In genomic region chr2:219107837-219108236, GRCh38 we compare ENCODE assay signal across 20 cellular contexts. TPM values are rescaled to one million over a fixed set of nuclear protein-coding genes. Genes with fewer than 3 reads are reported as not detected.
A peak's percentile ranks its signal among the peaks of the same experiment; 100 is the strongest.
DNase-seq lines count a peak whose midpoint lies in the region; ATAC-seq and TF ChIP-seq lines count a peak whose summit lies in the region.
"Had no signal": no experiment of that assay in that cellular context is flagged by ENCODE, and none has a peak within 500 bp of the region (broad histone marks: within the 10 kb centered on the region; RNA-seq: fewer than 3 reads in every experiment).

No MANE protein-coding gene starts in this region.

- H3K4me2 ChIP-seq in osteoblast (ENCODE audit: insufficient read depth, low read length), result no peak overlapping the region
- H3K4me2 ChIP-seq: KMS-11 had no signal

- H3K4me1 ChIP-seq in right atrium auricular region, result peaks cover 0 to 17% of the 10 kb centered on the region in 2 donors
- peaks cover 0 to 31% (median 8%) of the 10 kb centered on the region in 12 donors for H3K4me1 ChIP-seq in heart left ventricle
- peaks cover 36 to 52% of the 10 kb centered on the region in 2 donors for H3K4me1 ChIP-seq in mucosa of rectum (ENCODE audit: control insufficient read depth in 2 of 2, insufficient read depth in 2 of 2, low read length in 2 of 2)
- H3K4me1 ChIP-seq in osteoblast (ENCODE audit: insufficient read depth, low read length), result peaks cover 3% of the 10 kb centered on the region
- H3K4me1 ChIP-seq: SJSA1 had no signal

- H3K4me3 ChIP-seq in right atrium auricular region (no peak overlapping the region), heart left ventricle (peak overlapping the region in 1 of 12 donors; percentile 16), mucosa of rectum (ENCODE audit: low read length in 2 of 2) (no peak overlapping the region), osteoblast (ENCODE audit: insufficient read depth, low read length) (no peak overlapping the region)
- H3K4me3 ChIP-seq: BLaER1 treated with 17β-estradiol and CSF1 and Interleukin-3, amounts not matched to agents 10 nM and 100 nM; SJSA1 had no signal

- DNase-seq in Right ventricle myocardium inferior (ENCODE audit: missing footprints), result peak; percentile 45
- no peak for DNase-seq in right atrium auricular region (ENCODE audit: low spot score)
- peak in 4 of 5 donors; percentile 13 to 59 (median 33) for DNase-seq in heart left ventricle
- DNase-seq in osteoblast (ENCODE audit: insufficient read length, low spot score, missing footprints), result no peak
- DNase-seq: CD8-positive, alpha-beta memory T cell; DND-41; GF-D8; HFFc6; NCI-H187 treated with DMSO at 0.1 percent for 48 hours; NCI-H446; NCI-H69 had no signal

- H4K20me1 ChIP-seq in osteoblast (ENCODE audit: insufficient read depth, low read length), result peaks cover 21% of the 10 kb centered on the region

- H3K79me2 ChIP-seq in osteoblast (ENCODE audit: insufficient read depth, low read length), result no peaks in the 10 kb centered on the region

- H2AFZ ChIP-seq in osteoblast (ENCODE audit: low read length), result no peak overlapping the region

- H3K27me3 ChIP-seq in right atrium auricular region, result no peaks in the 10 kb centered on the region
- H3K27me3 ChIP-seq in heart left ventricle, result no peaks in the 10 kb centered on the region
- no peaks in the 10 kb centered on the region for H3K27me3 ChIP-seq in mucosa of rectum (ENCODE audit: control insufficient read depth in 2 of 2, insufficient read depth in 2 of 2, low read length in 2 of 2)
- H3K27me3 ChIP-seq in osteoblast (ENCODE audit: insufficient read depth, low read length), result no peaks in the 10 kb centered on the region
- H3K27me3 ChIP-seq: BLaER1 treated with 17β-estradiol and CSF1 and Interleukin-3, amounts not matched to agents 10 nM and 100 nM; SJSA1 had no signal

- no peak for TF ChIP-seq CTCF in right atrium auricular region (IDR thresholded peaks at IDR 0.05)
- TF ChIP-seq CTCF in heart left ventricle (IDR thresholded peaks at IDR 0.05), result no peak
- no peak for TF ChIP-seq CTCF in osteoblast (IDR thresholded peaks at IDR 0.05; ENCODE audit: extremely low read depth, low read depth, low read length)

- H3K9ac ChIP-seq in mucosa of rectum (ENCODE audit: low read depth in 1 of 2, low read length in 2 of 2), result no peak overlapping the region
- H3K9ac ChIP-seq: BLaER1 treated with 17β-estradiol and CSF1 and Interleukin-3, amounts not matched to agents 10 nM and 100 nM; KMS-11 had no signal

- ATAC-seq in Right ventricle myocardium inferior, result no peak
- ATAC-seq in heart left ventricle, result peak; percentile 64 to 87 (median 75)
- ATAC-seq in HG03520 (IDR thresholded peaks at IDR 0.05; ENCODE audit: unreplicated experiment), result no peak
- ATAC-seq in GM19467 (IDR thresholded peaks at IDR 0.05; ENCODE audit: unreplicated experiment), result no peak
- no peak for ATAC-seq in HG03442 (IDR thresholded peaks at IDR 0.05; ENCODE audit: unreplicated experiment)

- intact Hi-C loops in Right ventricle myocardium inferior (cut with DNase I), result no loop called here
- intact Hi-C loops in heart left ventricle (cut with DNase I), result no loop called here

- H3K9me3 ChIP-seq in right atrium auricular region (no peaks in the 10 kb centered on the region), heart left ventricle (no peaks in the 10 kb centered on the region), mucosa of rectum (ENCODE audit: control insufficient read depth in 2 of 2, low read length in 2 of 2) (no peaks in the 10 kb centered on the region), osteoblast (ENCODE audit: low read depth, low read length) (no peaks in the 10 kb centered on the region)
- H3K9me3 ChIP-seq: BLaER1 treated with 17β-estradiol and CSF1 and Interleukin-3, amounts not matched to agents 10 nM and 100 nM; SJSA1 had no signal

- no peak overlapping the region for H3K27ac ChIP-seq in right atrium auricular region
- H3K27ac ChIP-seq in heart left ventricle, result no peak overlapping the region
- peak overlapping the region; percentile 34 to 84 for H3K27ac ChIP-seq in mucosa of rectum (ENCODE audit: low read depth in 2 of 2, low read length in 2 of 2)
- no peak overlapping the region for H3K27ac ChIP-seq in osteoblast (ENCODE audit: low read depth, low read length)
- H3K27ac ChIP-seq: KMS-11, RWPE1, SJSA1 had no signal

- 18 to 22% (median 20%) methylated on average over 8 of the region's 8 CpGs for whole genome bisulfite sequencing in heart left ventricle, 4 donors

- no peak for TF ChIP-seq POLR2A in heart left ventricle (IDR thresholded peaks at IDR 0.05)

- H3K36me3 ChIP-seq in right atrium auricular region (no peaks in the 10 kb centered on the region), heart left ventricle (no peaks in the 10 kb centered on the region), mucosa of rectum (ENCODE audit: control insufficient read depth in 2 of 2, insufficient read depth in 2 of 2, low read length in 2 of 2) (no peaks in the 10 kb centered on the region), osteoblast (ENCODE audit: insufficient read depth, low read length) (no peaks in the 10 kb centered on the region)
- H3K36me3 ChIP-seq: BLaER1 treated with 17β-estradiol and CSF1 and Interleukin-3, amounts not matched to agents 10 nM and 100 nM; SJSA1 had no signal

RNA-seq across cellular contexts. Expression of gene IHH, which starts 47.1 kb away (rescaled TPM):
- total RNA-seq in Right ventricle myocardium inferior (not detected), right atrium auricular region (not detected), heart left ventricle (not detected), osteoblast (under 0.01 and 0.29 TPM in 2 replicates)
- not detected for polyA plus RNA-seq in heart left ventricle
- total RNA-seq: CD8-positive, alpha-beta memory T cell; HFFc6; M059J had no signal
- polyA plus RNA-seq: CD8-positive, alpha-beta memory T cell had no signal

RNA-seq across cellular contexts. Expression of gene NHEJ1, which starts 52.8 kb away (rescaled TPM):
- total RNA-seq in Right ventricle myocardium inferior (9.7 TPM), right atrium auricular region (1 to 10 TPM; 8.3 to 8.4 TPM), heart left ventricle (10 to 100 TPM in 1 of 9 donors, 1 to 10 TPM in 8; 4.6 to 13.2 (median 8.0) TPM), osteoblast (21.7 and 23.0 TPM in 2 replicates)
- 10 to 100 TPM in 1 of 2 donors, 1 to 10 TPM in 1; 3.7 to 17.0 TPM for polyA plus RNA-seq in heart left ventricle

Comparison
In these comparisons a context has a peak if more than half of its experiments do, and no peak if none do; other contexts are left out.
1. ATAC-seq: peak in heart left ventricle (4 of 4); none in Right ventricle myocardium inferior (single experiment), HG03520 (single experiment), GM19467 (single experiment) and HG03442 (single experiment).
2. DNase-seq: peak in Right ventricle myocardium inferior (single experiment) and heart left ventricle (4 of 5); none in right atrium auricular region (single experiment) and osteoblast (single experiment).
3. H3K27ac ChIP-seq: peak in mucosa of rectum (2 of 2); none in right atrium auricular region (0 of 2), heart left ventricle (0 of 12) and osteoblast (single experiment).